8 cellular contexts compared by ENCODE assay signal in genomic region chr15:63212050-63212973, GRCh38. TPM values are rescaled to one million over a fixed set of nuclear protein-coding genes. Genes with fewer than 3 reads are reported as not detected.
DNase-seq lines count a peak whose midpoint lies in the region; ATAC-seq and TF ChIP-seq lines count a peak whose summit lies in the region.

No MANE protein-coding gene starts in this region.

- no peak for DNase-seq in activated CD4-positive, alpha-beta T cell treated with anti-CD3 and anti-CD28 coated beads, Interleukin-2, amount 10 ng/mL, durations not matched to agents 24 days and 14 days
- DNase-seq in activated CD4-positive, alpha-beta T cell treated with anti-CD3 and anti-CD28 coated beads, Interleukin-2, amount 50 U/mL, for 4 hours: no peak
- DNase-seq in LHCN-M2 (ENCODE audit: low read depth) (peak; percentile 51), cardiac fibroblast (ENCODE audit: low read depth in 2 of 2) (peak; percentile 70 to 83), DMS153 treated with DMSO at 0.1 percent for 48 hours (lab: John Stamatoyannopoulos, UW; ENCODE audit: unreplicated experiment) (no peak), A172 (ENCODE audit: low spot score) (no peak), COLO668 (lab: John Stamatoyannopoulos, UW; ENCODE audit: unreplicated experiment) (no peak)
- no peak for DNase-seq in naive thymus-derived CD8-positive, alpha-beta T cell

- no peaks in the 10 kb centered on the region for H3K27me3 Mint-ChIP-seq in activated CD4-positive, alpha-beta T cell treated with anti-CD3 and anti-CD28 coated beads, Interleukin-2, amount 10 ng/mL, durations not matched to agents 24 days and 14 days
- no peaks in the 10 kb centered on the region for H3K27me3 Mint-ChIP-seq in naive thymus-derived CD8-positive, alpha-beta T cell

- peak overlapping the region; percentile 56 for H3K4me3 Mint-ChIP-seq in activated CD4-positive, alpha-beta T cell treated with anti-CD3 and anti-CD28 coated beads, Interleukin-2, amount 10 ng/mL, durations not matched to agents 24 days and 14 days
- H3K4me3 Mint-ChIP-seq in naive thymus-derived CD8-positive, alpha-beta T cell: peak overlapping the region in 9 of 10 donors; percentile 9 to 73 (median 48)

- H3K4me3 ChIP-seq in cardiac fibroblast (replicated peaks in 1 of 2; ENCODE audit: low read depth in 2 of 2, low read length in 2 of 2): no peak overlapping the region

- peaks cover 5% of the 10 kb centered on the region for H3K9me3 Mint-ChIP-seq in activated CD4-positive, alpha-beta T cell treated with anti-CD3 and anti-CD28 coated beads, Interleukin-2, amount 10 ng/mL, durations not matched to agents 24 days and 14 days
- no peaks in the 10 kb centered on the region for H3K9me3 Mint-ChIP-seq in naive thymus-derived CD8-positive, alpha-beta T cell

- intact Hi-C loops in activated CD4-positive, alpha-beta T cell treated with anti-CD3 and anti-CD28 coated beads, Interleukin-2, amount 10 ng/mL, durations not matched to agents 24 days and 14 days (cut with micrococcal nuclease): loop anchor here (1.0 to 5.0 kb wide), 7 partner anchors 13 to 290 kb away; partner anchors contain the start of gene USP3

- H3K36me3 Mint-ChIP-seq in activated CD4-positive, alpha-beta T cell treated with anti-CD3 and anti-CD28 coated beads, Interleukin-2, amount 10 ng/mL, durations not matched to agents 24 days and 14 days (ENCODE audit: low read depth): peaks cover 47% of the 10 kb centered on the region
- H3K36me3 Mint-ChIP-seq in naive thymus-derived CD8-positive, alpha-beta T cell: peaks cover 0 to 27% (median 4%) of the 10 kb centered on the region in 3 donors

- ATAC-seq in naive thymus-derived CD8-positive, alpha-beta T cell: no peak

- peak overlapping the region; percentile 94 for H3K27ac Mint-ChIP-seq in activated CD4-positive, alpha-beta T cell treated with anti-CD3 and anti-CD28 coated beads, Interleukin-2, amount 10 ng/mL, durations not matched to agents 24 days and 14 days
- H3K27ac Mint-ChIP-seq in naive thymus-derived CD8-positive, alpha-beta T cell: peak overlapping the region in 7 of 10 donors; percentile 9 to 86 (median 38)

- peaks cover 64% of the 10 kb centered on the region for H3K4me1 Mint-ChIP-seq in activated CD4-positive, alpha-beta T cell treated with anti-CD3 and anti-CD28 coated beads, Interleukin-2, amount 10 ng/mL, durations not matched to agents 24 days and 14 days
- peaks cover 38 to 83% (median 72%) of the 10 kb centered on the region in 4 donors for H3K4me1 Mint-ChIP-seq in naive thymus-derived CD8-positive, alpha-beta T cell

- POLR2A ChIA-PET in naive thymus-derived CD8-positive, alpha-beta T cell (lab: Charles Lee): interaction anchor here (2.6 kb wide), 1 partner anchor 18 kb away, joined by 8 read pairs; no protein-coding TSS in a partner anchor

- TF ChIP-seq CTCF in cardiac fibroblast (IDR thresholded peaks at IDR 0.05; ENCODE audit: low read depth, low read length): no peak

RNA-seq across cellular contexts. Expression of gene RAB8B, which starts 22.9 kb away (rescaled TPM):
- 186 and 187 TPM in 2 replicates for total RNA-seq in activated CD4-positive, alpha-beta T cell treated with anti-CD3 and anti-CD28 coated beads, Interleukin-2, amount 10 ng/mL, durations not matched to agents 24 days and 14 days
- total RNA-seq in LHCN-M2 (2014; rRNA removed): 34.6 and 39.1 TPM in 2 replicates
- 18.0 TPM for polyA plus RNA-seq in LHCN-M2 (2012)
- 10 to 100 TPM; 78.4 to 79.6 TPM for total RNA-seq in naive thymus-derived CD8-positive, alpha-beta T cell
- 10 to 100 TPM; 35.1 to 40.7 (median 35.3) TPM for polyA plus RNA-seq in naive thymus-derived CD8-positive, alpha-beta T cell
- 18.2 and 20.5 TPM in 2 replicates for total RNA-seq in A172 (2014; rRNA removed; shearing (Covaris generic))

RNA-seq across cellular contexts. Expression of gene RPS27L, which starts 55.0 kb away (rescaled TPM):
- 167 and 179 TPM in 2 replicates for total RNA-seq in activated CD4-positive, alpha-beta T cell treated with anti-CD3 and anti-CD28 coated beads, Interleukin-2, amount 10 ng/mL, durations not matched to agents 24 days and 14 days
- total RNA-seq in LHCN-M2 (2014; rRNA removed): 89.3 and 173 TPM in 2 replicates
- 719 TPM for polyA plus RNA-seq in LHCN-M2 (2012)
- 100 to 1,000 TPM; 139 to 142 TPM for total RNA-seq in naive thymus-derived CD8-positive, alpha-beta T cell
- 100 to 1,000 TPM; 143 to 221 (median 206) TPM for polyA plus RNA-seq in naive thymus-derived CD8-positive, alpha-beta T cell
- 111 and 135 TPM in 2 replicates for total RNA-seq in A172 (2014; rRNA removed; shearing (Covaris generic))

Comparison
In these comparisons a context has a peak if more than half of its experiments do, and no peak if none do; other contexts are left out.
1. DNase-seq: peak in LHCN-M2 (single experiment) and cardiac fibroblast (2 of 2); none in activated CD4-positive, alpha-beta T cell treated with anti-CD3 and anti-CD28 coated beads, Interleukin-2, amount 10 ng/mL, durations not matched to agents 24 days and 14 days (single experiment), activated CD4-positive, alpha-beta T cell treated with anti-CD3 and anti-CD28 coated beads, Interleukin-2, amount 50 U/mL, for 4 hours (0 of 2), naive thymus-derived CD8-positive, alpha-beta T cell (0 of 10), DMS153 treated with DMSO at 0.1 percent for 48 hours (single experiment), A172 (single experiment) and COLO668 (single experiment).